ENCODE assay signal across 21 cellular contexts in the genomic region with DNA sequence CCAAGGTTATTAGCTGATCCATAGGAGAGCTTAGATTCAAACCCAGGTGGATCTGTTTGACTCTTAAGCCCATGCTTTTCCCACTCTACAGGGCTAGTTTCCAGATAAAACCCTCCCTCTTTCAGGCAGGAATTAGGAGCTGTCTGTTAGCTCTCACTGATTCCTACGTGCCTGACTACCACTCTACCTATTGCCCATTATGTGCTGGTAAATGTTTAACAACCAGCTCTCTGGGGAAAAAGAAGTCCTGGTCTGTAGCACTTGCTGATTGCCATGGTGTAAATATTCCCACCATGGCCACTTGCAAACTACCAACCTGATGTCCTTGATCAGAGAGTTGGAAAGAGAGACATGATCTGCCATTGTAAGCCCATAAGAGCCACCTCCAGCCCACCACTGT.
DNase-seq lines count a peak whose midpoint lies in the region; ATAC-seq, FAIRE-seq and TF ChIP-seq lines count a peak whose summit lies in the region.
"Had no signal": no experiment of that assay in that cellular context is flagged by ENCODE, and none has a peak within 500 bp of the region (broad histone marks: within the 10 kb centered on the region; RNA-seq: fewer than 3 reads in every experiment).

No MANE protein-coding gene starts in this region.

- ATAC-seq in HepG2 (peak; percentile 63), HG02763 (IDR thresholded peaks at IDR 0.05; ENCODE audit: unreplicated experiment) (no peak), GM21825 (IDR thresholded peaks at IDR 0.05; ENCODE audit: unreplicated experiment) (no peak)
- ATAC-seq: A549, GM23338, HCT116, K562 had no signal

- CTCF ChIA-PET in HepG2 (lab: Yijun Ruan, JAX; ENCODE audit: low intra/inter-chr PET ratio, low total read pairs), result no interaction called here

- H4K12ac ChIP-seq in trophoblast cell (ENCODE audit: low read depth, low read length), result no peak overlapping the region

- H4K91ac ChIP-seq in trophoblast cell (ENCODE audit: low read depth, low read length), result no peak overlapping the region

- TF ChIP-seq EP300 in HepG2 (IDR thresholded peaks at IDR 0.05; ENCODE audit: low read depth in 2 of 2, low read length in 2 of 2) (no peak), HepG2 (CRISPR knock-in tag; IDR thresholded peaks at IDR 0.05; ENCODE audit: borderline replicate concordance) (no peak)

- H3K23ac ChIP-seq in trophoblast cell (ENCODE audit: low read length), result no peak overlapping the region

- POLR2A ChIA-PET in HepG2 (lab: Yijun Ruan, JAX), result no interaction called here

- H2BK5ac ChIP-seq in trophoblast cell (ENCODE audit: low read depth, low read length, poor library complexity), result no peak overlapping the region

- H3K27me3 ChIP-seq in HepG2 (ENCODE audit: control insufficient read depth in 1 of 2, insufficient read depth in 2 of 2, low read length in 2 of 2) (no peaks in the 10 kb centered on the region; a peak in 1 of 5 replicates), trophoblast cell (ENCODE audit: insufficient read depth, low read length) (peaks cover 2% of the 10 kb centered on the region)

- H3K18ac ChIP-seq in trophoblast cell (ENCODE audit: low read length), result no peak overlapping the region

- intact Hi-C loops in HepG2 (cut with micrococcal nuclease; ENCODE audit: unreplicated experiment), result no loop called here

- no peak overlapping the region for H4K8ac ChIP-seq in trophoblast cell (ENCODE audit: low read depth, low read length)

- H2AFZ ChIP-seq in HepG2 (ENCODE audit: low read length) (no peak overlapping the region), trophoblast cell (ENCODE audit: insufficient read depth, low read length, poor library complexity) (no peak overlapping the region)
- H2AFZ ChIP-seq: GM23338 had no signal

- TF ChIP-seq POLR2A in HepG2 (IDR thresholded peaks at IDR 0.05; ENCODE audit: insufficient read depth in 1 of 2, low read depth in 2 of 2, low read length in 2 of 2), result no peak

- FAIRE-seq in HepG2 (lab: Jason Lieb, UNC), result no peak
- FAIRE-seq: A549, G401.6, GM12892, GM18507, K562 had no signal

- H3K9ac ChIP-seq in HepG2 (ENCODE audit: insufficient read depth, low read depth, low read length) (no peak overlapping the region), trophoblast cell (ENCODE audit: low read length) (no peak overlapping the region)

- no peak for TF ChIP-seq CTCF in HepG2 (CRISPR knock-in tag; IDR thresholded peaks at IDR 0.05)

- H3K79me2 ChIP-seq in HepG2 (ENCODE audit: insufficient read depth, low read length) (no peaks in the 10 kb centered on the region), trophoblast cell (ENCODE audit: control insufficient read depth, insufficient read depth, low read length, poor library complexity) (no peaks in the 10 kb centered on the region)

- DNase-seq in DMS53 (lab: John Stamatoyannopoulos, UW), result peak; percentile 51
- DNase-seq in DMS53 treated with DMSO at 0.1 percent for 48 hours (lab: John Stamatoyannopoulos, UW; ENCODE audit: unreplicated experiment), result no peak
- DNase-seq in HepG2 (ENCODE audit: low spot score), result no peak
- no peak for DNase-seq in trophoblast cell
- no peak for DNase-seq in DMS79 (lab: John Stamatoyannopoulos, UW)
- DNase-seq: AML-193; Caco-2; CD4-positive, alpha-beta T cell; DMS153; H7 had no signal

- no TSS peak for BruUV-seq in HepG2 (replicated peaks; lab: Mats Ljungman, UMichigan)

- H3K4me1 ChIP-seq in HepG2 (ENCODE audit: insufficient read depth, low read length), result peaks cover 11% of the 10 kb centered on the region
- H3K4me1 ChIP-seq in trophoblast cell (ENCODE audit: control insufficient read depth in 1 of 2, insufficient read depth in 2 of 2, low read length in 2 of 2), result peaks cover 7 to 8% of the 10 kb centered on the region in 2 experiments

- no peaks in the 10 kb centered on the region for H4K20me1 ChIP-seq in HepG2 (ENCODE audit: insufficient read depth, low read length)

- WGBS in HepG2 (ENCODE audit: low lambda C conversion rate), result 0% methylated on average over 1 of the region's 1 CpG
- WGBS in trophoblast cell (ENCODE audit: extremely low coverage, insufficient coverage, insufficient read length), result no CpG with 5 or more reads among the region's 1 CpG

- no peak overlapping the region for H2BK120ac ChIP-seq in trophoblast cell (ENCODE audit: insufficient read depth, low read length, poor library complexity)

- no peaks in the 10 kb centered on the region for H3K36me3 ChIP-seq in HepG2 (replicated peaks in 1 of 2; ENCODE audit: control insufficient read depth in 1 of 2, insufficient read depth in 2 of 2, low read length in 2 of 2)
- H3K36me3 ChIP-seq in trophoblast cell (ENCODE audit: control insufficient read depth in 1 of 2, insufficient read depth in 2 of 2, low read length in 2 of 2), result peaks cover 0 to 3% of the 10 kb centered on the region in 2 experiments

- in situ Hi-C loops in HepG2 (cut with HindIII; ENCODE audit: extremely low pct_ligation_motif_present, low pct_unique_long_range_greater_than_20kb), result no loop called here

- no peak overlapping the region for H3K14ac ChIP-seq in trophoblast cell (ENCODE audit: low read length)

- H3K79me1 ChIP-seq in trophoblast cell (ENCODE audit: low read length), result peaks cover 14% of the 10 kb centered on the region

- no peak overlapping the region for H2AK5ac ChIP-seq in trophoblast cell (ENCODE audit: low read length)

- no peak overlapping the region for H3K4ac ChIP-seq in trophoblast cell (ENCODE audit: low read depth, low read length)

- H3K4me3 ChIP-seq in HepG2 (replicated peaks in 1 of 3; ENCODE audit: insufficient read depth in 1 of 3, low read depth in 2 of 3, low read length in 3 of 3) (no peak overlapping the region), trophoblast cell (ENCODE audit: low read depth, low read length) (no peak overlapping the region)
- H3K4me3 ChIP-seq: A549, GM23338, K562 had no signal

- TF ChIP-seq RAD21 in HepG2 (CRISPR knock-in tag; IDR thresholded peaks at IDR 0.05), result no peak

- H3K27ac ChIP-seq in HepG2 (ENCODE audit: extremely low read length, insufficient read depth, low read length) (no peak overlapping the region), trophoblast cell (ENCODE audit: low read depth, low read length) (no peak overlapping the region)
- H3K27ac ChIP-seq: 22Rv1, C4-2B had no signal

- H2BK12ac ChIP-seq in trophoblast cell (ENCODE audit: low read length), result peak overlapping the region; percentile 52

- no peak overlapping the region for H3K4me2 ChIP-seq in HepG2 (ENCODE audit: low read depth, low read length)
- no peak overlapping the region for H3K4me2 ChIP-seq in trophoblast cell (ENCODE audit: low read length)
- H3K4me2 ChIP-seq: A549, GM23338 had no signal

- H3K9me3 ChIP-seq in HepG2 (ENCODE audit: low read length) (peaks cover 9% of the 10 kb centered on the region; the same call in 1 of the 2 replicates), trophoblast cell (ENCODE audit: insufficient read depth, low read depth, low read length) (peaks cover 4% of the 10 kb centered on the region)

TF ChIP-seq in HepG2, 621 proteins besides CTCF, POLR2A, EP300 and RAD21:
- TF ChIP-seq, protein P1, sequence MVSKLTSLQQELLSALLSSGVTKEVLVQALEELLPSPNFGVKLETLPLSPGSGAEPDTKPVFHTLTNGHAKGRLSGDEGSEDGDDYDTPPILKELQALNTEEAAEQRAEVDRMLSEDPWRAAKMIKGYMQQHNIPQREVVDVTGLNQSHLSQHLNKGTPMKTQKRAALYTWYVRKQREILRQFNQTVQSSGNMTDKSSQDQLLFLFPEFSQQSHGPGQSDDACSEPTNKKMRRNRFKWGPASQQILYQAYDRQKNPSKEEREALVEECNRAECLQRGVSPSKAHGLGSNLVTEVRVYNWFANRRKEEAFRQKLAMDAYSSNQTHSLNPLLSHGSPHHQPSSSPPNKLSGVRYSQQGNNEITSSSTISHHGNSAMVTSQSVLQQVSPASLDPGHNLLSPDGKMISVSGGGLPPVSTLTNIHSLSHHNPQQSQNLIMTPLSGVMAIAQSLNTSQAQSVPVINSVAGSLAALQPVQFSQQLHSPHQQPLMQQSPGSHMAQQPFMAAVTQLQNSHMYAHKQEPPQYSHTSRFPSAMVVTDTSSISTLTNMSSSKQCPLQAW (CRISPR knock-in tag; IDR thresholded peaks at IDR 0.05), result peak; percentile 77
- TF ChIP-seq, protein P2, sequence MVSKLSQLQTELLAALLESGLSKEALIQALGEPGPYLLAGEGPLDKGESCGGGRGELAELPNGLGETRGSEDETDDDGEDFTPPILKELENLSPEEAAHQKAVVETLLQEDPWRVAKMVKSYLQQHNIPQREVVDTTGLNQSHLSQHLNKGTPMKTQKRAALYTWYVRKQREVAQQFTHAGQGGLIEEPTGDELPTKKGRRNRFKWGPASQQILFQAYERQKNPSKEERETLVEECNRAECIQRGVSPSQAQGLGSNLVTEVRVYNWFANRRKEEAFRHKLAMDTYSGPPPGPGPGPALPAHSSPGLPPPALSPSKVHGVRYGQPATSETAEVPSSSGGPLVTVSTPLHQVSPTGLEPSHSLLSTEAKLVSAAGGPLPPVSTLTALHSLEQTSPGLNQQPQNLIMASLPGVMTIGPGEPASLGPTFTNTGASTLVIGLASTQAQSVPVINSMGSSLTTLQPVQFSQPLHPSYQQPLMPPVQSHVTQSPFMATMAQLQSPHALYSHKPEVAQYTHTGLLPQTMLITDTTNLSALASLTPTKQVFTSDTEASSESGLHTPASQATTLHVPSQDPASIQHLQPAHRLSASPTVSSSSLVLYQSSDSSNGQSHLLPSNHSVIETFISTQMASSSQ (IDR thresholded peaks at IDR 0.05; ENCODE audit: low read depth), result peak; percentile 61; the same call in 1 of the 2 replicates
- TF ChIP-seq, protein P2 (CRISPR knock-in tag; IDR thresholded peaks at IDR 0.05; ENCODE audit: borderline replicate concordance), result no peak
- TF ChIP-seq CHCHD3 (CRISPR knock-in tag; IDR thresholded peaks at IDR 0.05), result no peak
- no peak for TF ChIP-seq PCBP2 (optimal IDR thresholded peaks at IDR 0.05; ENCODE audit: low read depth, low read length, poor library complexity, severe bottlenecking)
